Comparison of ENCODE assay signal across 8 cellular contexts in the genomic region with DNA sequence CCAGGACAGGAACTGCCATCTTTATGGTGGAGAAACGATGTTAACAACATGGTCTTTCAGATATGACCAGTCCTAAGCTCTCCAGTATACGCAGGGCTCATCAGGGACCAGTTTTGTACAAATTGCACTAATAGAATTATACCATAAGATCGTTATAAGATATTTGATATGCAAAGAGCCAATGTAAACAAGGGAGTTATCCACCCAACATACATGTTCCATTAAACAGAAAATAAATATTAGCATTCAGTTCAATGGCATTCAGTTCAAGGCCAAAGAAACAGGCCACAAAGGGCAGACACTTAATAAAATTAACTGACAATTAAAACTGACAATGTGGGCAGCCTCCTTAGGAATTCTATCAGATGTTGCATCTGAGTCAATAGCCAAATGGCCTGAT. TPM values are rescaled to one million over a fixed set of nuclear protein-coding genes. Genes with fewer than 3 reads are reported as not detected.
DNase-seq lines count a peak whose midpoint lies in the region; ATAC-seq and TF ChIP-seq lines count a peak whose summit lies in the region.
"Had no signal": no experiment of that assay in that cellular context is flagged by ENCODE, and none has a peak within 500 bp of the region (broad histone marks: within the 10 kb centered on the region; RNA-seq: fewer than 3 reads in every experiment).

No MANE protein-coding gene starts in this region.

- TF ChIP-seq POLR2A in gastroesophageal sphincter (IDR thresholded peaks at IDR 0.05) = no peak
- no peak for TF ChIP-seq POLR2A in spleen (IDR thresholded peaks at IDR 0.05)

- no peak for TF ChIP-seq EP300 in gastroesophageal sphincter (IDR thresholded peaks at IDR 0.05)

- H3K9me3 ChIP-seq in gastroesophageal sphincter (no peaks in the 10 kb centered on the region), spleen (no peaks in the 10 kb centered on the region)

- no peak for DNase-seq in HFF-Myc (ENCODE audit: extremely low read depth, low read depth)
- DNase-seq in activated B cell treated with CpG ODN at 0.5 μM for 24 hours = no peak
- no peak for DNase-seq in spleen
- DNase-seq in retina = no peak
- DNase-seq in iPS-NIHi7 (ENCODE audit: extremely low spot score) = no peak
- DNase-seq: aorta had no signal

- H3K36me3 ChIP-seq in gastroesophageal sphincter (peaks cover 0 to 9% of the 10 kb centered on the region in 2 donors), spleen (peaks cover 0 to 21% (median 0%) of the 10 kb centered on the region in 6 donors)

- no peaks in the 10 kb centered on the region for H3K27me3 Mint-ChIP-seq in activated B cell treated with CpG ODN at 0.5 μM for 24 hours

- H3K4me1 Mint-ChIP-seq in activated B cell treated with CpG ODN at 0.5 μM for 24 hours = peaks cover 51% of the 10 kb centered on the region

- no peak overlapping the region for H3K27ac Mint-ChIP-seq in activated B cell treated with CpG ODN at 0.5 μM for 24 hours

- H3K4me1 ChIP-seq in gastroesophageal sphincter (peaks cover 0 to 61% (median 0%) of the 10 kb centered on the region in 3 donors), spleen (peaks cover 11 to 84% (median 51%) of the 10 kb centered on the region in 6 donors)

- H3K27ac ChIP-seq in gastroesophageal sphincter (peak overlapping the region in 2 of 4 donors; percentile 93 to 94), spleen (peak overlapping the region in 6 of 8 donors; percentile 94 to 97 (median 95))

- no peak for ATAC-seq in activated B cell treated with CpG ODN at 0.5 μM for 24 hours (ENCODE audit: low read depth)
- no peak for ATAC-seq in gastroesophageal sphincter
- no peak for ATAC-seq in GM21737 (IDR thresholded peaks at IDR 0.05; ENCODE audit: unreplicated experiment)

- H3K4me3 ChIP-seq in HFF-Myc (replicated peaks; ENCODE audit: low read depth, low read length) = peak overlapping the region; percentile 75; the same call in 1 of the 2 replicates
- H3K4me3 ChIP-seq in gastroesophageal sphincter = peak overlapping the region; percentile 66 to 94
- peak overlapping the region; percentile 68 to 99 (median 94) for H3K4me3 ChIP-seq in spleen

- peaks cover 14% of the 10 kb centered on the region for H3K36me3 Mint-ChIP-seq in activated B cell treated with CpG ODN at 0.5 μM for 24 hours (ENCODE audit: low read depth)

- peak overlapping the region; percentile 90 for H3K4me3 Mint-ChIP-seq in activated B cell treated with CpG ODN at 0.5 μM for 24 hours

- CTCF ChIA-PET in activated B cell treated with CpG ODN at 0.5 μM for 24 hours (lab: Charles Lee) = interaction anchor here (1.2 to 4.3 kb wide), 2 partner anchors 28 to 89 kb away, joined by 5 to 15 read pairs; partner anchors contain the start of gene SIRT5

- POLR2A ChIA-PET in activated B cell treated with CpG ODN at 0.5 μM for 24 hours (lab: Charles Lee) = interaction anchor here (0.5 to 5.2 kb wide), 4 partner anchors 57 to 130 kb away, joined by 3 to 34 read pairs (median 22); partner anchors contain the start of genes NOL7 and SIRT5

- 86 to 88% methylated on average over 1 to 3 of the region's 3 CpGs for WGBS in gastroesophageal sphincter (ENCODE audit: low coverage in 1 of 2), 2 donors
- 50 to 72% (median 64%) methylated on average over 3 of the region's 3 CpGs for WGBS in spleen, 5 donors

- H3K9me3 Mint-ChIP-seq in activated B cell treated with CpG ODN at 0.5 μM for 24 hours = no peaks in the 10 kb centered on the region

- TF ChIP-seq CTCF in HFF-Myc (IDR thresholded peaks at IDR 0.05; ENCODE audit: low read depth, low read length, missing control alignments) (no peak), activated B cell treated with CpG ODN at 0.5 μM for 24 hours (IDR thresholded peaks at IDR 0.05) (no peak), gastroesophageal sphincter (IDR thresholded peaks at IDR 0.05) (no peak), spleen (IDR thresholded peaks at IDR 0.05 in 8 of 11, conservative IDR thresholded peaks at IDR 0.05 in 3 of 11) (no peak)

- intact Hi-C loops in activated B cell treated with CpG ODN at 0.5 μM for 24 hours (cut with micrococcal nuclease) = no loop called here
- intact Hi-C loops in spleen (cut with DNase I; ENCODE audit: low total_unique reads) = loop anchor here (10.0 kb wide), 2 partner anchors 50 to 150 kb away; no protein-coding TSS in a partner anchor

- H3K27me3 ChIP-seq in gastroesophageal sphincter (no peaks in the 10 kb centered on the region), spleen (replicated peaks in 1 of 7) (no peaks in the 10 kb centered on the region)

RNA-seq across cellular contexts. Expression of gene GFOD1, which starts 2.6 kb away (rescaled TPM):
- 8.3 and 8.4 TPM in 2 replicates for total RNA-seq in activated B cell treated with CpG ODN at 0.5 μM for 24 hours
- 10 to 100 TPM; 18.3 to 49.1 (median 29.0) TPM for total RNA-seq in gastroesophageal sphincter
- total RNA-seq in spleen = 10 to 100 TPM; 16.0 to 54.0 (median 37.4) TPM
- 1 to 10 TPM; 3.4 to 8.2 (median 4.2) TPM for polyA plus RNA-seq in spleen
